14 cellular contexts compared by ENCODE assay signal in genomic region chr5:167295686-167296015, GRCh38.
A peak's percentile ranks its signal among the peaks of the same experiment; 100 is the strongest.
DNase-seq lines count a peak whose midpoint lies in the region; ATAC-seq, FAIRE-seq and TF ChIP-seq lines count a peak whose summit lies in the region.
"Had no signal": no experiment of that assay in that cellular context is flagged by ENCODE, and none has a peak within 500 bp of the region (broad histone marks: within the 10 kb centered on the region; RNA-seq: fewer than 3 reads in every experiment).

No MANE protein-coding gene starts in this region.

- H3K27me3 ChIP-seq in small intestine (ENCODE audit: control insufficient read depth in 2 of 2, insufficient read depth in 2 of 2, low read length in 2 of 2): no peaks in the 10 kb centered on the region

- H3K9me3 ChIP-seq in small intestine (ENCODE audit: control insufficient read depth, low read depth): no peaks in the 10 kb centered on the region

- H3K9me3 Mint-ChIP-seq in HFFc6 (peaks cover 13% of the 10 kb centered on the region), WTC11 (peaks cover 21% of the 10 kb centered on the region)

- H3K36me3 Mint-ChIP-seq in HFFc6 (ENCODE audit: low read depth): no peaks in the 10 kb centered on the region
- peaks cover 18% of the 10 kb centered on the region for H3K36me3 Mint-ChIP-seq in WTC11
- H3K36me3 Mint-ChIP-seq: activated naive CD8-positive, alpha-beta T cell had no signal

- H3K27ac ChIP-seq in small intestine (ENCODE audit: low read depth in 1 of 2, low read length in 1 of 2): no peak overlapping the region

- POLR2A ChIA-PET in WTC11 (lab: Charles Lee): no interaction called here

- 89 to 95% (median 90%) methylated on average over 2 of the region's 2 CpGs for WGBS in small intestine, 3 donors

- H3K4me3 ChIP-seq in fibroblast of the aortic adventitia (ENCODE audit: low read depth, low read length) (no peak overlapping the region), small intestine (ENCODE audit: low read depth in 1 of 2, low read length in 2 of 2) (no peak overlapping the region)

- no peaks in the 10 kb centered on the region for H3K36me3 ChIP-seq in small intestine (ENCODE audit: control insufficient read depth in 2 of 2, insufficient read depth in 2 of 2, low read length in 2 of 2)

- peak overlapping the region; percentile 79 for H3K27ac Mint-ChIP-seq in HFFc6
- H3K27ac Mint-ChIP-seq in WTC11: peak overlapping the region; percentile 86
- H3K27ac Mint-ChIP-seq: activated naive CD8-positive, alpha-beta T cell; naive thymus-derived CD4-positive, alpha-beta T cell had no signal

- TF ChIP-seq CTCF in HFFc6 (IDR thresholded peaks at IDR 0.05): no peak
- no peak for TF ChIP-seq CTCF in WTC11 (IDR thresholded peaks at IDR 0.05)
- no peak for TF ChIP-seq CTCF in fibroblast of the aortic adventitia (IDR thresholded peaks at IDR 0.05; ENCODE audit: insufficient read depth, low read length)

- H3K27me3 Mint-ChIP-seq in HFFc6 (ENCODE audit: insufficient read depth): peaks cover 1% of the 10 kb centered on the region; the same call in 1 of the 2 replicates
- no peaks in the 10 kb centered on the region; the same call in none of the 2 replicates for H3K27me3 Mint-ChIP-seq in WTC11 (ENCODE audit: low read depth)

- H3K4me1 Mint-ChIP-seq in HFFc6 (ENCODE audit: low read depth) (peaks cover 30% of the 10 kb centered on the region), WTC11 (peaks cover 68% of the 10 kb centered on the region)
- H3K4me1 Mint-ChIP-seq: naive thymus-derived CD4-positive, alpha-beta T cell had no signal

- H3K4me1 ChIP-seq in small intestine (ENCODE audit: control insufficient read depth in 2 of 2, insufficient read depth in 1 of 2, low read depth in 1 of 2, low read length in 1 of 2): peaks cover 2 to 5% of the 10 kb centered on the region in 2 donors

- no peak for DNase-seq in HFFc6
- DNase-seq in WTC11 (ENCODE audit: low spot score): no peak
- DNase-seq in fibroblast of the aortic adventitia (ENCODE audit: low read depth): peak; percentile 29
- peak; percentile 7 for DNase-seq in small intestine
- DNase-seq in stimulated activated CD4-positive, alpha-beta T cell treated with anti-CD3 and anti-CD28 coated beads, Interleukin-12 subunit alpha, Interleukin-12 subunit beta, amount 100 ng/mL, for 4 hours: no peak
- DNase-seq in NOMO-1 treated with DMSO at 0.1 percent for 48 hours (lab: John Stamatoyannopoulos, UW; ENCODE audit: unreplicated experiment): no peak
- DNase-seq in NCI-H146 treated with DMSO at 0.1 percent for 48 hours (lab: John Stamatoyannopoulos, UW; ENCODE audit: unreplicated experiment): no peak
- no peak for DNase-seq in pons (ENCODE audit: low spot score)
- DNase-seq: activated CD8-positive, alpha-beta memory T cell treated with anti-CD3 and anti-CD28 coated beads, Interleukin-2, amount 50 U/mL, for 4 hours; cortex of kidney; naive thymus-derived CD4-positive, alpha-beta T cell; NCI-H2171 treated with DMSO at 0.1 percent for 48 hours; stimulated activated naive CD8-positive, alpha-beta T cell treated with anti-CD3 and anti-CD28 coated beads, Interleukin-15, Interleukin-2, amounts not matched to agents 100 U/mL and 50 U/mL, for 24 hours had no signal

- CTCF ChIA-PET in WTC11 (lab: Charles Lee): interaction anchor here (1.0 kb wide), 1 partner anchor 752 kb away, joined by 3 read pairs; no protein-coding TSS in a partner anchor

- no peak for ATAC-seq in WTC11
- ATAC-seq: naive thymus-derived CD4-positive, alpha-beta T cell; stimulated activated naive CD8-positive, alpha-beta T cell treated with anti-CD3 and anti-CD28 coated beads, Interleukin-15, Interleukin-2, amounts not matched to agents 100 U/mL and 50 U/mL, for 24 hours had no signal

- H3K4me3 Mint-ChIP-seq in HFFc6: peak overlapping the region; percentile 58; the same call in 1 of the 2 replicates
- H3K4me3 Mint-ChIP-seq in WTC11: peak overlapping the region; percentile 9; the same call in 1 of the 2 replicates
- H3K4me3 Mint-ChIP-seq: activated naive CD8-positive, alpha-beta T cell; naive thymus-derived CD4-positive, alpha-beta T cell had no signal

- no peak for FAIRE-seq in small intestine (lab: Jason Lieb, UNC)

TF ChIP-seq in WTC11, 78 proteins besides CTCF, POLR2A, EP300 and RAD21:
- TF ChIP-seq SMAD4 (CRISPR knock-in tag; IDR thresholded peaks at IDR 0.05) (no peak), TCF7 (CRISPR knock-in tag; IDR thresholded peaks at IDR 0.05; ENCODE audit: low read depth) (no peak), E2F5 (CRISPR knock-in tag; IDR thresholded peaks at IDR 0.05) (no peak), ZNF281 (CRISPR knock-in tag; IDR thresholded peaks at IDR 0.05) (no peak), NFYB (CRISPR knock-in tag; conservative IDR thresholded peaks at IDR 0.05; ENCODE audit: low read depth) (no peak), NFATC4 (CRISPR knock-in tag; IDR thresholded peaks at IDR 0.05) (no peak), SMAD3 (CRISPR knock-in tag; IDR thresholded peaks at IDR 0.05; ENCODE audit: borderline replicate concordance) (no peak), KAT7 (CRISPR knock-in tag; IDR thresholded peaks at IDR 0.05; ENCODE audit: borderline replicate concordance) (no peak)

Comparison
In these comparisons a context has a peak if more than half of its experiments do, and no peak if none do; other contexts are left out.
1. DNase-seq: peak in fibroblast of the aortic adventitia (single experiment) and small intestine (single experiment); none in HFFc6 (single experiment), WTC11 (single experiment), stimulated activated CD4-positive, alpha-beta T cell treated with anti-CD3 and anti-CD28 coated beads, Interleukin-12 subunit alpha, Interleukin-12 subunit beta, amount 100 ng/mL, for 4 hours (single experiment), NOMO-1 treated with DMSO at 0.1 percent for 48 hours (single experiment), NCI-H146 treated with DMSO at 0.1 percent for 48 hours (single experiment) and pons (single experiment).